ENCODE assay signal across 23 cellular contexts in the genomic region with DNA sequence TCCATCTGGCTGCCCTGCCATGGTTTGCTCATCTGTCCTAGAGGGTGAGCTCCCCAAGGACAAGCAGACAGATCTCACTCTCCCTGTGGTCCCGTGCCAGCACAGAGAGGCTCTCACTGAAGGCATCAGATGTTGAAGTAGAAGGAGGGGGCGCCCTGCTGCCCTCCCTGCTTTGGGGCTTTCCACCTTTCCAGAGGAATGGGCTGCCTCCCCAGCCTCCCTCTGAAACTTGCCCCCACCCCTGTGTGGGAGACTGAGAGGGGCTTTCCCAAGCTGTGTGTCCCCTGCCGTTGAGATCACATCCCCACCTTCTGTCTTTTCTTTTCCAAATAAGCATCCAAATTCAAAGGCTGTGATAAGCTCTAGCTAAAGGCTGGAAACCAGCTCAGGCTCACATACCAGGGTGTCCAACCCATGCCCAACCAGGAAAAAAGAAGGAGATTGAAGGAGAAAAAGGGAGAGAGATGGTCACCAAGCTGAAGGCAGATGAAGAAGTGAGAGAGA.
A peak's percentile ranks its signal among the peaks of the same experiment; 100 is the strongest.
DNase-seq lines count a peak whose midpoint lies in the region; ATAC-seq and TF ChIP-seq lines count a peak whose summit lies in the region.
"Had no signal": no experiment of that assay in that cellular context is flagged by ENCODE, and none has a peak within 500 bp of the region (broad histone marks: within the 10 kb centered on the region; RNA-seq: fewer than 3 reads in every experiment).

No MANE protein-coding gene starts in this region.

- H3K9me3 ChIP-seq in T-helper 17 cell (ENCODE audit: control insufficient read depth, low read length, poor library complexity, severe bottlenecking): no peaks in the 10 kb centered on the region
- H3K9me3 ChIP-seq: BLaER1, MG63 had no signal

- H3K4me3 Mint-ChIP-seq in T-helper 17 cell (no peak overlapping the region), type B pancreatic cell (peak overlapping the region; percentile 11), chondrocyte (ENCODE audit: unreplicated experiment) (no peak overlapping the region)
- H3K4me3 Mint-ChIP-seq: CD4-positive, alpha-beta T cell had no signal

- H3K27ac Mint-ChIP-seq in T-helper 17 cell (peak overlapping the region; percentile 12), type B pancreatic cell (no peak overlapping the region), chondrocyte (ENCODE audit: unreplicated experiment) (no peak overlapping the region)
- H3K27ac Mint-ChIP-seq: CD4-positive, alpha-beta T cell had no signal

- H3K36me3 Mint-ChIP-seq in T-helper 17 cell (ENCODE audit: low read depth) (peaks cover 2% of the 10 kb centered on the region), type B pancreatic cell (no peaks in the 10 kb centered on the region), chondrocyte (ENCODE audit: low read depth) (no peaks in the 10 kb centered on the region)

- H3K9me3 Mint-ChIP-seq in type B pancreatic cell (no peaks in the 10 kb centered on the region), chondrocyte (ENCODE audit: low read depth) (peaks cover 4% of the 10 kb centered on the region)
- H3K9me3 Mint-ChIP-seq: CD4-positive, alpha-beta T cell had no signal

- DNase-seq in DMS 273 (lab: John Stamatoyannopoulos, UW; ENCODE audit: unreplicated experiment) (peak; percentile 13), DMS 273 treated with DMSO at 0.1 percent for 48 hours (lab: John Stamatoyannopoulos, UW) (no peak), T-helper 17 cell (no peak), mesenteric fat pad (ENCODE audit: low spot score) (peak; percentile 26), type B pancreatic cell (ENCODE audit: extremely low spot score, unreplicated experiment) (no peak), chondrocyte (ENCODE audit: low spot score) (no peak), D341Med (ENCODE audit: low spot score) (no peak)
- DNase-seq: ACHN; CD4-positive, alpha-beta T cell; COR-L47; DMS153; MG63; NCI-H1417 treated with DMSO at 0.1 percent for 48 hours; NCI-H2029; NCI-H2171 treated with DMSO at 0.1 percent for 48 hours; NCI-H524 treated with DMSO at 0.1 percent for 48 hours; NCI-H82; SIG-M5 had no signal

- H3K27me3 Mint-ChIP-seq in T-helper 17 cell (peaks cover 31% of the 10 kb centered on the region), type B pancreatic cell (peaks cover 66% of the 10 kb centered on the region), chondrocyte (ENCODE audit: low read depth) (peaks cover 60% of the 10 kb centered on the region)

- TF ChIP-seq CTCF in type B pancreatic cell (conservative IDR thresholded peaks at IDR 0.05) (no peak), chondrocyte (IDR thresholded peaks at IDR 0.05) (no peak)

- ATAC-seq in T-helper 17 cell: no peak
- ATAC-seq in HG03521 (IDR thresholded peaks at IDR 0.05; ENCODE audit: unreplicated experiment): no peak
- ATAC-seq: HCT116, K562, Panc1 had no signal

- H3K4me1 Mint-ChIP-seq in T-helper 17 cell (peaks cover 2% of the 10 kb centered on the region), type B pancreatic cell (ENCODE audit: unreplicated experiment) (peaks cover 14% of the 10 kb centered on the region), chondrocyte (ENCODE audit: low read depth) (no peaks in the 10 kb centered on the region)

Comparison
In these comparisons a context has a peak if more than half of its experiments do, and no peak if none do; other contexts are left out.
1. DNase-seq: peak in DMS 273 (single experiment) and mesenteric fat pad (single experiment); none in DMS 273 treated with DMSO at 0.1 percent for 48 hours (single experiment), T-helper 17 cell (0 of 3), type B pancreatic cell (single experiment), chondrocyte (single experiment) and D341Med (single experiment).